Comparison of ENCODE assay signal across 8 cellular contexts in the genomic region with DNA sequence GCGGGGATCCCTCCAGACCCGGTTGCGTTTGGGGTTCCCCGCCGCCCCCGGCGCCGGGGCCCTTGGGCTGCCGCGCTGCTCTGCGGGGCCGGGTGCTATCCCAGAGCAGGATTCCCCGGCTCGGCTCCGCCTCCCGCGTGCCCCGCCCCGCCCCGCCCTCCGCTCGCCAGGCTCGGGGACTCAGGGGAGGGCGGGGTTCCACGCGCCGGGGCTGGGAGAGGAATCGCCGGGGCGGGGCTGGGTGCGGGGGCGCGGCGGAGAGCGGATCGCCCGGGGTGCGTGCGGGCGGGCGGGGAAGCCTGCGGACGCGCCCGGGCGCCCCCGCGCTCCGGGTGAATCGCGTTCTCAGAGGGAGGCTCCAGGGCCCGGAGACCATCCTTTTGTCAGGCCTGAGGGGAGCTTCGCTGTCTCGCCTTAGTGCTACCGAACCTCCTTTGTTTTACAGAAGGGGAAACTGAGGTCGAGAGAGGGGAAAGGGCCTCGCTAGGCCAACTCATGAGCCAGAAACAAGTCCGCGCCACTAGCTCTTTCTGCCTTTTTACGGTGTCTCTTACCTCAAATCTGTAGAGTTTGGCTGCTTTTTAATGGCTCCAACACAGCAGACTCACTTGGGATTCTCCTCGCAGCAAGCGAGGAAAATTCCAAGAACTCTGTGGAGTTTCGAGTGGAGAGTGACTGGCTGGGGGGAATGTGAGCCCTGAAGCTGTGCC. TPM values are rescaled to one million over a fixed set of nuclear protein-coding genes. Genes with fewer than 3 reads are reported as not detected.
A peak's percentile ranks its signal among the peaks of the same experiment; 100 is the strongest.
DNase-seq lines count a peak whose midpoint lies in the region; ATAC-seq, FAIRE-seq and TF ChIP-seq lines count a peak whose summit lies in the region.

A gene (minus strand): TSS at position 82 of the 710 bp plus-strand sequence. CDS start 260 bp downstream, outside the sequence.

- H3K27ac ChIP-seq in caudate nucleus (ENCODE audit: low read depth, low read length) (peak within 1 kb of the TSS; percentile 56), keratinocyte (ENCODE audit: control insufficient read depth, insufficient read depth, low read length) (no peak within 1 kb of the TSS)

- peak within 1 kb of the TSS; percentile 54; the same call in 1 of the 2 replicates for H2AFZ ChIP-seq in Loucy (ENCODE audit: low read length)
- H2AFZ ChIP-seq in keratinocyte (ENCODE audit: control insufficient read depth, low read length) = peak within 1 kb of the TSS; percentile 83

- peaks cover 48% of the 10 kb centered on the region for H3K27me3 Mint-ChIP-seq in Calu3 (ENCODE audit: unreplicated experiment)

- H3K27me3 ChIP-seq in Loucy (ENCODE audit: insufficient read depth, low read length, poor library complexity, severe bottlenecking) (peaks cover 25% of the 10 kb centered on the region), keratinocyte (ENCODE audit: control insufficient read depth, extremely low read depth, insufficient read depth, low read length) (peaks cover 18% of the 10 kb centered on the region)

- H3K36me3 Mint-ChIP-seq in Calu3 (ENCODE audit: insufficient read depth, unreplicated experiment) = peaks cover 9% of the 10 kb centered on the region

- H3K9me3 Mint-ChIP-seq in Calu3 (ENCODE audit: low read depth, unreplicated experiment) = no peaks in the 10 kb centered on the region

- no peaks in the 10 kb centered on the region for H3K9me1 ChIP-seq in keratinocyte (ENCODE audit: control insufficient read depth, extremely low read depth, insufficient read depth, low read length)

- H3K4me1 ChIP-seq in Loucy (ENCODE audit: insufficient read depth, low read length, poor library complexity, severe bottlenecking) = peaks cover 7% of the 10 kb centered on the region
- peaks cover 17% of the 10 kb centered on the region for H3K4me1 ChIP-seq in keratinocyte (ENCODE audit: control insufficient read depth, extremely low read depth, insufficient read depth, low read length)

- no peaks in the 10 kb centered on the region for H3K9me3 ChIP-seq in Loucy (ENCODE audit: insufficient read depth, low read depth, low read length)
- no peaks in the 10 kb centered on the region for H3K9me3 ChIP-seq in keratinocyte (ENCODE audit: control insufficient read depth, low read depth, low read length)

- CTCF ChIA-PET in Calu3 (lab: Charles Lee) = no interaction called here

- intact Hi-C loops in Calu3 (cut with micrococcal nuclease; ENCODE audit: unreplicated experiment) = loop anchor here (5.0 to 10.0 kb wide), 3 partner anchors 256 to 428 kb away; no protein-coding TSS in a partner anchor

- no peaks in the 10 kb centered on the region for H3K36me3 ChIP-seq in Loucy (ENCODE audit: insufficient read depth, low read length)
- H3K36me3 ChIP-seq in keratinocyte (ENCODE audit: control insufficient read depth in 2 of 2, extremely low read depth in 1 of 2, insufficient read depth in 2 of 2, low read length in 2 of 2) = no peaks in the 10 kb centered on the region

- H3K4me3 Mint-ChIP-seq in Calu3 (ENCODE audit: low read depth, unreplicated experiment) = peak within 1 kb of the TSS; percentile 75

- FAIRE-seq in keratinocyte (lab: Jason Lieb, UNC) = no peak

- peak within 1 kb of the TSS; percentile 69 for H3K4me2 ChIP-seq in Loucy (ENCODE audit: low read depth, low read length, poor library complexity, severe bottlenecking)
- peak within 1 kb of the TSS; percentile 83 for H3K4me2 ChIP-seq in keratinocyte (ENCODE audit: control insufficient read depth, extremely low read depth, insufficient read depth, low read depth, low read length)

- TF ChIP-seq CTCF in Calu3 (IDR thresholded peaks at IDR 0.05; ENCODE audit: unreplicated experiment) (no peak), Loucy (conservative IDR thresholded peaks at IDR 0.05; ENCODE audit: low read length) (no peak), keratinocyte (optimal IDR thresholded peaks at IDR 0.05 in 1 of 3, IDR thresholded peaks at IDR 0.05 in 1 of 3, conservative IDR thresholded peaks at IDR 0.05 in 1 of 3; ENCODE audit: extremely low read depth in 1 of 3, insufficient read depth in 2 of 3, low read length in 3 of 3) (no peak)

- no peaks in the 10 kb centered on the region for H3K4me1 Mint-ChIP-seq in Calu3 (ENCODE audit: low read depth, unreplicated experiment)

- dilution Hi-C loops in keratinocyte (cut with MboI; ENCODE audit: extremely low pct_ligation_motif_present, low sequenced_read_pairs) = no loop called here

- H3K4me3 ChIP-seq in Loucy (ENCODE audit: low read length, poor library complexity, severe bottlenecking) (peak within 1 kb of the TSS; percentile 67), keratinocyte (ENCODE audit: control insufficient read depth in 2 of 3, extremely low read depth in 1 of 3, insufficient read depth in 2 of 3, low read depth in 1 of 3, low read length in 3 of 3) (peak within 1 kb of the TSS; percentile 52 to 76 (median 73))

- H3K9ac ChIP-seq in Loucy (ENCODE audit: low read depth, low read length, poor library complexity, severe bottlenecking) (no peak within 1 kb of the TSS), keratinocyte (ENCODE audit: control insufficient read depth, extremely low read depth, insufficient read depth, low read length) (peak within 1 kb of the TSS; percentile 70)

- no peaks in the 10 kb centered on the region for H3F3A ChIP-seq in Loucy (ENCODE audit: low read depth)

- H3K79me2 ChIP-seq in Loucy (ENCODE audit: insufficient read depth, low read length) (no peaks in the 10 kb centered on the region), keratinocyte (ENCODE audit: control insufficient read depth, insufficient read depth, low read length) (no peaks in the 10 kb centered on the region)

- DNase-seq in Calu3 = peak; percentile 73
- peak; percentile 34 for DNase-seq in activated CD4-positive, CD25-positive, alpha-beta regulatory T cell treated with anti-CD3 and anti-CD28 coated beads, Interleukin-2, amount 50 U/mL, for 16 hours (ENCODE audit: low read depth, low spot score)
- DNase-seq in caudate nucleus (lab: John Stamatoyannopoulos, UW) = peak in 55 of 61 donors; percentile 9 to 88 (median 61)
- DNase-seq in keratinocyte (ENCODE audit: low read depth, low spot score) = no peak
- peak; percentile 83 for DNase-seq in stimulated activated CD4-positive, alpha-beta T cell treated with anti-CD3 and anti-CD28 coated beads, Interleukin-12 subunit alpha, Interleukin-12 subunit beta, amount 100 ng/mL, for 4 hours
- DNase-seq in NCI-H524 treated with DMSO at 0.1 percent for 48 hours (lab: John Stamatoyannopoulos, UW) = no peak

- no TSS peak for BruUV-seq in Calu3 (replicated peaks; lab: Mats Ljungman, UMichigan)

- H3K9me2 ChIP-seq in Loucy (replicated peaks; ENCODE audit: low read depth, low read length) = no peaks in the 10 kb centered on the region

- no peaks in the 10 kb centered on the region for H4K20me1 ChIP-seq in Loucy (ENCODE audit: insufficient read depth, low read length, poor library complexity, severe bottlenecking)
- H4K20me1 ChIP-seq in keratinocyte (ENCODE audit: control insufficient read depth, extremely low read depth, insufficient read depth, low read length) = no peaks in the 10 kb centered on the region

- peak; percentile 65 for ATAC-seq in GM21576 (IDR thresholded peaks at IDR 0.05; ENCODE audit: unreplicated experiment)

- no peak within 1 kb of the TSS for H3K27ac Mint-ChIP-seq in Calu3 (ENCODE audit: unreplicated experiment)

RNA-seq across cellular contexts. Expression of the gene that starts here (rescaled TPM):
- total RNA-seq in Calu3 (2022) = 2.2 and 2.5 TPM in 2 replicates
- polyA plus RNA-seq in keratinocyte = 2.0 to 3.4 TPM (median 2.0 TPM) in 3 replicates
- 0.96 TPM for polyA plus RNA-seq in keratinocyte (2011; ENCODE audit: low read depth)
- 1.9 and 3.7 TPM in 2 replicates for polyA plus RNA-seq in keratinocyte (2011; cell fraction: cytosol; rRNA removed)
- polyA plus RNA-seq in keratinocyte (2011; cell fraction: nucleus; rRNA removed) = 2.3 and 3.1 TPM in 2 replicates
- 1.3 and 6.2 TPM in 2 replicates for polyA plus RNA-seq in keratinocyte (2012; ENCODE audit: low replicate concordance)
- polyA minus RNA-seq in keratinocyte = 0.75 to 0.86 TPM (median 0.76 TPM) in 3 replicates
- 6.1 TPM for polyA minus RNA-seq in keratinocyte (2011; cell fraction: cytosol; rRNA and poly(A)+ RNA removed)
- 0.62 and 0.74 TPM in 2 replicates for polyA minus RNA-seq in keratinocyte (2011; cell fraction: nucleus; rRNA and poly(A)+ RNA removed)

Comparison
In these comparisons a context has a peak if more than half of its experiments do, and no peak if none do; other contexts are left out.
1. DNase-seq: peak in Calu3 (single experiment), activated CD4-positive, CD25-positive, alpha-beta regulatory T cell treated with anti-CD3 and anti-CD28 coated beads, Interleukin-2, amount 50 U/mL, for 16 hours (single experiment), caudate nucleus (55 of 61) and stimulated activated CD4-positive, alpha-beta T cell treated with anti-CD3 and anti-CD28 coated beads, Interleukin-12 subunit alpha, Interleukin-12 subunit beta, amount 100 ng/mL, for 4 hours (single experiment); none in keratinocyte (single experiment) and NCI-H524 treated with DMSO at 0.1 percent for 48 hours (single experiment).